1 cellular context compared by ENCODE assay signal in genomic region chr5:176446884-176447537, GRCh38.
TF ChIP-seq lines count a peak whose summit lies in the region.

No MANE protein-coding gene starts in this region.

TF ChIP-seq in GM12878, 131 proteins besides CTCF, POLR2A, EP300 and RAD21:
- no peak for TF ChIP-seq MEF2B (IDR thresholded peaks at IDR 0.05; ENCODE audit: partially characterized antibody, poor library complexity, severe bottlenecking)
- TF ChIP-seq IKZF2 (IDR thresholded peaks at IDR 0.05): 0 out of 4 replicates have a peak, but pooled peaks of 1 of the 2 experiments have one; percentile 36
